17 cellular contexts compared by ENCODE assay signal in the genomic region with DNA sequence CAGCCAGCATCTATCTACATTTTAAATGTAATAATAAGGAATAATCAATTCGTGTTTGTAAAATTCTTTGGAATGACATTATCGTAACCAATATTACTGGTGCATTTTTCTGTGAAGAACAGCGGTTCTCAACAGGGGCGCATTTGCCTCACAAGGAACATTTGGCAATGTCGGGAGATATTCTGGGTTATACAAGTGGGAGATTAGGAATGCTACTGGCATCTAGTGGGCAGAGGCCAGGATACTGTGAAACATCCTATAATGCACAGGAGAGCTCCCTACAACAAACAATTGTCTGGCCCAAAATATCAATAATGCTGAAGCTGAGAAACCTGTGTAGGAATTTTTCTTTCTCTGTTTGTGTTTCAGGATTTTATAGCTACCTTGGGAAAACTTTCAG. TPM values are rescaled to one million over a fixed set of nuclear protein-coding genes. Genes with fewer than 3 reads are reported as not detected.
DNase-seq lines count a peak whose midpoint lies in the region; ATAC-seq and TF ChIP-seq lines count a peak whose summit lies in the region.
"Had no signal": no experiment of that assay in that cellular context is flagged by ENCODE, and none has a peak within 500 bp of the region (broad histone marks: within the 10 kb centered on the region; RNA-seq: fewer than 3 reads in every experiment).

No MANE protein-coding gene starts in this region.

- no peak overlapping the region for H2AFZ ChIP-seq in smooth muscle cell (ENCODE audit: low read depth)

- H3K9me3 ChIP-seq in endocrine pancreas (ENCODE audit: control insufficient read depth, low read length) (no peaks in the 10 kb centered on the region), smooth muscle cell (replicated peaks; ENCODE audit: low read depth) (no peaks in the 10 kb centered on the region), right lobe of liver (no peaks in the 10 kb centered on the region)
- H3K9me3 ChIP-seq: breast epithelium had no signal

- no peak overlapping the region for H3K4me2 ChIP-seq in smooth muscle cell

- TF ChIP-seq CTCF in smooth muscle cell (IDR thresholded peaks at IDR 0.05; ENCODE audit: borderline replicate concordance, insufficient read depth, poor library complexity, severe bottlenecking), result peak; percentile 6
- TF ChIP-seq CTCF in right lobe of liver (IDR thresholded peaks at IDR 0.05), result no peak

- 71% methylated on average over 5 of the region's 5 CpGs for WGBS in smooth muscle cell (ENCODE audit: low lambda C conversion rate)
- WGBS in right lobe of liver (ENCODE audit: insufficient coverage, low coverage, low lambda C conversion rate, missing lambda C conversion rate), result 70% methylated on average over 5 of the region's 5 CpGs

- H3K27me3 ChIP-seq in endocrine pancreas (ENCODE audit: control insufficient read depth, insufficient read depth, low read length), result no peaks in the 10 kb centered on the region
- H3K27me3 ChIP-seq in smooth muscle cell (ENCODE audit: low read depth), result no peaks in the 10 kb centered on the region
- no peaks in the 10 kb centered on the region for H3K27me3 ChIP-seq in right lobe of liver
- H3K27me3 ChIP-seq: breast epithelium had no signal

- H4K20me1 ChIP-seq in smooth muscle cell (ENCODE audit: low read depth), result no peaks in the 10 kb centered on the region

- no peak overlapping the region for H3K27ac Mint-ChIP-seq in stimulated activated naive CD8-positive, alpha-beta T cell treated with anti-CD3 and anti-CD28 coated beads, Interleukin-15, amount 100 ng/mL, for 72 hours
- H3K27ac Mint-ChIP-seq: activated CD8-positive, alpha-beta T cell treated with anti-CD3 and anti-CD28 coated beads, Interleukin-2, amount 10 ng/mL, durations not matched to agents 7 days and 5 days; memory B cell; type B pancreatic cell had no signal

- no peaks in the 10 kb centered on the region for H3F3A ChIP-seq in smooth muscle cell (ENCODE audit: low read depth)

- no peak for TF ChIP-seq POLR2A in right lobe of liver (IDR thresholded peaks at IDR 0.05)

- no peaks in the 10 kb centered on the region for H3K36me3 ChIP-seq in endocrine pancreas (ENCODE audit: control insufficient read depth, insufficient read depth, low read length)
- no peaks in the 10 kb centered on the region for H3K36me3 ChIP-seq in smooth muscle cell (ENCODE audit: low read depth)
- no peaks in the 10 kb centered on the region for H3K36me3 ChIP-seq in right lobe of liver
- H3K36me3 ChIP-seq: breast epithelium had no signal

- H3K4me3 ChIP-seq in endocrine pancreas (ENCODE audit: control insufficient read depth, insufficient read depth, low read length) (peak overlapping the region; percentile 44), smooth muscle cell (no peak overlapping the region), right lobe of liver (no peak overlapping the region)
- H3K4me3 ChIP-seq: breast epithelium had no signal

- no peaks in the 10 kb centered on the region for H3K4me1 Mint-ChIP-seq in stimulated activated naive CD8-positive, alpha-beta T cell treated with anti-CD3 and anti-CD28 coated beads, Interleukin-15, amount 100 ng/mL, for 72 hours

- H3K79me2 ChIP-seq in smooth muscle cell (ENCODE audit: low read depth), result no peaks in the 10 kb centered on the region
- H3K79me2 ChIP-seq: parathyroid adenoma had no signal

- H3K4me3 Mint-ChIP-seq in stimulated activated naive CD8-positive, alpha-beta T cell treated with anti-CD3 and anti-CD28 coated beads, Interleukin-15, amount 100 ng/mL, for 72 hours, result no peak overlapping the region
- H3K4me3 Mint-ChIP-seq: activated CD8-positive, alpha-beta T cell treated with anti-CD3 and anti-CD28 coated beads, Interleukin-2, amount 10 ng/mL, durations not matched to agents 7 days and 5 days; memory B cell; type B pancreatic cell had no signal

- DNase-seq in NCI-H524 (lab: John Stamatoyannopoulos, UW), result peak; percentile 5 to 58
- no peak for DNase-seq in NCI-H524 treated with DMSO at 0.1 percent for 48 hours (lab: John Stamatoyannopoulos, UW)
- DNase-seq in NCI-H226, result peak; percentile 14
- no peak for DNase-seq in smooth muscle cell (lab: John Stamatoyannopoulos, UW; ENCODE audit: unreplicated experiment)
- DNase-seq in right lobe of liver, result no peak
- DNase-seq in stimulated activated naive CD8-positive, alpha-beta T cell treated with anti-CD3 and anti-CD28 coated beads, Interleukin-15, amount 100 ng/mL, for 72 hours, result no peak
- DNase-seq: activated CD8-positive, alpha-beta T cell treated with anti-CD3 and anti-CD28 coated beads, Interleukin-2, amount 10 ng/mL, durations not matched to agents 7 days and 5 days; Karpas-422; RPMI8226; T1000 had no signal

- ATAC-seq in right lobe of liver (no peak), GM19397 (IDR thresholded peaks at IDR 0.05; ENCODE audit: unreplicated experiment) (no peak)
- ATAC-seq in stimulated activated naive CD8-positive, alpha-beta T cell treated with anti-CD3 and anti-CD28 coated beads, Interleukin-15, amount 100 ng/mL, for 72 hours, result no peak
- ATAC-seq: activated CD8-positive, alpha-beta T cell treated with anti-CD3 and anti-CD28 coated beads, Interleukin-2, amount 10 ng/mL, durations not matched to agents 7 days and 5 days had no signal

- intact Hi-C loops in right lobe of liver (cut with DNase I), result loop anchor here in 1 of 2 donors (5.0 kb wide), 1 partner anchor 90 kb away; no protein-coding TSS in a partner anchor

- no peak overlapping the region for H3K9ac ChIP-seq in endocrine pancreas (ENCODE audit: control insufficient read depth, insufficient read depth, low read length)
- H3K9ac ChIP-seq in smooth muscle cell (ENCODE audit: low read depth), result no peak overlapping the region
- H3K9ac ChIP-seq: parathyroid adenoma had no signal

- no peaks in the 10 kb centered on the region for H3K9me3 Mint-ChIP-seq in stimulated activated naive CD8-positive, alpha-beta T cell treated with anti-CD3 and anti-CD28 coated beads, Interleukin-15, amount 100 ng/mL, for 72 hours
- H3K9me3 Mint-ChIP-seq: memory B cell, type B pancreatic cell had no signal

- H3K27me3 Mint-ChIP-seq in stimulated activated naive CD8-positive, alpha-beta T cell treated with anti-CD3 and anti-CD28 coated beads, Interleukin-15, amount 100 ng/mL, for 72 hours, result peaks cover 14% of the 10 kb centered on the region
- H3K27me3 Mint-ChIP-seq: type B pancreatic cell had no signal

- H3K27ac ChIP-seq in smooth muscle cell (ENCODE audit: low read depth), result no peak overlapping the region
- no peak overlapping the region for H3K27ac ChIP-seq in right lobe of liver
- H3K27ac ChIP-seq: breast epithelium, parathyroid adenoma had no signal

- peaks cover 6% of the 10 kb centered on the region for H3K4me1 ChIP-seq in endocrine pancreas (ENCODE audit: control insufficient read depth, insufficient read depth, low read length)
- peaks cover 4% of the 10 kb centered on the region for H3K4me1 ChIP-seq in smooth muscle cell (ENCODE audit: low read depth)
- H3K4me1 ChIP-seq in right lobe of liver, result peaks cover 0 to 5% (median 0%) of the 10 kb centered on the region in 4 donors
- H3K4me1 ChIP-seq: breast epithelium, parathyroid adenoma had no signal

RNA-seq across cellular contexts. Expression of a gene that starts 25.0 kb away (rescaled TPM):
- total RNA-seq in smooth muscle cell (32.5 and 36.6 TPM in 2 replicates), right lobe of liver (under 1 TPM in 5 of 6 experiments, not detected in 1; 0.12 to 0.49 (median 0.22) TPM)
- 27.0 and 35.8 TPM in 2 replicates for polyA plus RNA-seq in smooth muscle cell
- total RNA-seq: activated CD8-positive, alpha-beta T cell treated with anti-CD3 and anti-CD28 coated beads, Interleukin-2, amount 10 ng/mL, durations not matched to agents 7 days and 5 days; endothelial cell of umbilical vein had no signal
- polyA plus RNA-seq: endothelial cell of umbilical vein had no signal

Comparison
In these comparisons a context has a peak if more than half of its experiments do, and no peak if none do; other contexts are left out.
1. DNase-seq: peak in NCI-H524 (2 of 2) and NCI-H226 (single experiment); none in NCI-H524 treated with DMSO at 0.1 percent for 48 hours (single experiment), smooth muscle cell (single experiment), right lobe of liver (0 of 3) and stimulated activated naive CD8-positive, alpha-beta T cell treated with anti-CD3 and anti-CD28 coated beads, Interleukin-15, amount 100 ng/mL, for 72 hours (0 of 2).
2. RNA of a gene that starts 25.0 kb away (total RNA-seq): 32.5 to 36.6 TPM in smooth muscle cell; 0.12 to 0.49 TPM in right lobe of liver; every median in the first group is over 10 times any median in the second.